In genomic region chr16:79863128-79864031, GRCh38 we compare ENCODE assay signal across 1 cellular context.
TF ChIP-seq lines count a peak whose summit lies in the region.

No MANE protein-coding gene starts in this region.

TF ChIP-seq in K562, 482 proteins besides CTCF, POLR2A, EP300 and RAD21 (continued from another document and continues in another):
- TF ChIP-seq E2F8 (IDR thresholded peaks at IDR 0.05; ENCODE audit: low read depth, partially characterized antibody) (no peak), KLF16 (IDR thresholded peaks at IDR 0.05) (peak; percentile 65; the same call in 1 of the 2 replicates), ASH1L (IDR thresholded peaks at IDR 0.05; ENCODE audit: borderline replicate concordance, low read depth, partially characterized antibody) (no peak), MAFG (tag; conservative IDR thresholded peaks at IDR 0.05) (peak; percentile 82), MCM2 (IDR thresholded peaks at IDR 0.05; ENCODE audit: low read depth) (no peak), XRCC3 (IDR thresholded peaks at IDR 0.05) (no peak), ZC3H4 (CRISPR knock-in tag; IDR thresholded peaks at IDR 0.05; ENCODE audit: borderline replicate concordance) (no peak), ZZZ3 (IDR thresholded peaks at IDR 0.05) (no peak), SAFB (IDR thresholded peaks at IDR 0.05; ENCODE audit: borderline replicate concordance, low read depth, low read length) (no peak), GATAD2B (IDR thresholded peaks at IDR 0.05; ENCODE audit: borderline replicate concordance) (0 out of 2 replicates have a peak, but pooled peaks have one; percentile 20), ATF4 (CRISPR knock-in tag; IDR thresholded peaks at IDR 0.05) (peak; percentile 89), FOXK2 (conservative IDR thresholded peaks at IDR 0.05 in 1 of 2, IDR thresholded peaks at IDR 0.05 in 1 of 2; ENCODE audit: low read depth in 2 of 2) (no peak), BCL6 (CRISPR knock-in tag; IDR thresholded peaks at IDR 0.05) (no peak), DEAF1 (CRISPR knock-in tag; IDR thresholded peaks at IDR 0.05) (peak; percentile 36), ZNF3 (CRISPR knock-in tag; IDR thresholded peaks at IDR 0.05) (no peak), GABPA (tag; conservative IDR thresholded peaks at IDR 0.05; ENCODE audit: low read depth) (peak; percentile 58), MED1 (CRISPR knock-in tag; IDR thresholded peaks at IDR 0.05; ENCODE audit: borderline replicate concordance) (no peak), CXXC5 (CRISPR knock-in tag; IDR thresholded peaks at IDR 0.05) (peak; percentile 68; the same call in 1 of the 2 replicates), CUX1 (CRISPR knock-in tag; IDR thresholded peaks at IDR 0.05) (0 out of 2 replicates have a peak, but pooled peaks have one; percentile 42), LEF1 (IDR thresholded peaks at IDR 0.05) (peak; percentile 50; the same call in 1 of the 2 replicates), NCOA1 (IDR thresholded peaks at IDR 0.05; ENCODE audit: low read depth) (no peak), PRDM10 (IDR thresholded peaks at IDR 0.05; ENCODE audit: partially characterized antibody) (no peak), AFF1 (IDR thresholded peaks at IDR 0.05; ENCODE audit: low read depth in 1 of 2, partially characterized antibody in 2 of 2) (peak in 1 of 2 experiments; percentile 85), ZBTB11 (CRISPR knock-in tag; IDR thresholded peaks at IDR 0.05) (peak in 1 of 3 experiments; percentile 29; a peak in 2 of 6 replicates), ZNF75A (CRISPR knock-in tag; IDR thresholded peaks at IDR 0.05) (no peak), ZBTB8A (IDR thresholded peaks at IDR 0.05; ENCODE audit: partially characterized antibody) (no peak), RFX1 (IDR thresholded peaks at IDR 0.05) (peak; percentile 11; the same call in 1 of the 2 replicates), NR0B1 (IDR thresholded peaks at IDR 0.05; ENCODE audit: partially characterized antibody) (no peak), NONO (IDR thresholded peaks at IDR 0.05; ENCODE audit: low read depth in 2 of 2, low read length in 1 of 2) (no peak), E2F1 (CRISPR knock-in tag; IDR thresholded peaks at IDR 0.05) (no peak)
